Comparison of ENCODE assay signal across 17 cellular contexts in the genomic region with DNA sequence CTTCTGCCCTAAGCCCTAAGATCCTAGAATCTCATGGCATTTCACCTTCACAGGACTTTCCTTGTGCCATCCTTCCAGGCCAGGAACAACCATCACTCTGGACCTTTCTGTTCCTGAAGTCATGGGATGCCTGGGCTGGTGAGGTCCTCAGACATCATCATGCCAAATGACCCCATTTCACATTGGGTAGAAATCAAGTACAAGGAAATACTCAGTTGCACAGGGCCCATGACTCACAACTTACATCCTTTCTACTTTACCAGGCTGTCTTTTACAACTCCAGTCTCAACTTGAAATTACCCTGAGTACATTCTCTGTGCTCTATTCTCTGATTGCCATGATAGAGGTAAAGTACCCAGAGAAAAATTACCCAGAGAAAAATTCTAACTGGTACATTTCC.
A peak's percentile ranks its signal among the peaks of the same experiment; 100 is the strongest.
DNase-seq lines count a peak whose midpoint lies in the region; ATAC-seq, FAIRE-seq and TF ChIP-seq lines count a peak whose summit lies in the region.
"Had no signal": no experiment of that assay in that cellular context is flagged by ENCODE, and none has a peak within 500 bp of the region (broad histone marks: within the 10 kb centered on the region; RNA-seq: fewer than 3 reads in every experiment).

No MANE protein-coding gene starts in this region.

- intact Hi-C loops in Calu3 (cut with micrococcal nuclease; ENCODE audit: unreplicated experiment) = no loop called here

- peaks cover 11% of the 10 kb centered on the region for H3F3A ChIP-seq in Loucy (ENCODE audit: low read depth)

- H3K4me1 Mint-ChIP-seq in Calu3 (ENCODE audit: low read depth, unreplicated experiment) = peaks cover 33% of the 10 kb centered on the region
- peaks cover 28 to 40% of the 10 kb centered on the region in 2 donors for H3K4me1 Mint-ChIP-seq in effector memory CD8-positive, alpha-beta T cell (ENCODE audit: low read depth in 2 of 2)
- peaks cover 72 to 80% of the 10 kb centered on the region in 2 donors for H3K4me1 Mint-ChIP-seq in natural killer cell treated with Interleukin-12 subunit alpha and Interleukin-12 subunit beta and Interleukin-15 and Interleukin-18, amount 100 ng/mL, for 72 hours (ENCODE audit: low read depth in 2 of 2)

- no peak overlapping the region for H3K9ac ChIP-seq in Loucy (ENCODE audit: low read depth, low read length, poor library complexity, severe bottlenecking)

- H3K9me3 ChIP-seq in Loucy (ENCODE audit: insufficient read depth, low read depth, low read length) = no peaks in the 10 kb centered on the region
- H3K9me3 ChIP-seq: pancreas had no signal

- peaks cover 76% of the 10 kb centered on the region for H3K4me1 ChIP-seq in Loucy (ENCODE audit: insufficient read depth, low read length, poor library complexity, severe bottlenecking)
- H3K4me1 ChIP-seq: pancreas had no signal

- TF ChIP-seq CTCF in Calu3 (IDR thresholded peaks at IDR 0.05; ENCODE audit: unreplicated experiment) = no peak
- TF ChIP-seq CTCF in Loucy (conservative IDR thresholded peaks at IDR 0.05; ENCODE audit: low read length) = no peak

- H3K79me2 ChIP-seq in Loucy (ENCODE audit: insufficient read depth, low read length) = no peaks in the 10 kb centered on the region

- no peak overlapping the region for H2AFZ ChIP-seq in Loucy (ENCODE audit: low read length)

- BruUV-seq in Calu3 (replicated peaks; lab: Mats Ljungman, UMichigan) = no TSS peak

- no peaks in the 10 kb centered on the region for H3K27me3 ChIP-seq in Loucy (ENCODE audit: insufficient read depth, low read length, poor library complexity, severe bottlenecking)
- H3K27me3 ChIP-seq: pancreas had no signal

- H3K9me2 ChIP-seq in Loucy (replicated peaks; ENCODE audit: low read depth, low read length) = no peaks in the 10 kb centered on the region

- no peak for FAIRE-seq in GM19239 (lab: Jason Lieb, UNC)
- FAIRE-seq: kidney, pancreas had no signal

- CTCF ChIA-PET in Calu3 (lab: Charles Lee) = no interaction called here

- H3K27ac Mint-ChIP-seq in Calu3 (ENCODE audit: unreplicated experiment) = no peak overlapping the region
- H3K27ac Mint-ChIP-seq in effector memory CD8-positive, alpha-beta T cell = peak overlapping the region; percentile 13 to 22
- H3K27ac Mint-ChIP-seq in natural killer cell treated with Interleukin-12 subunit alpha and Interleukin-12 subunit beta and Interleukin-15 and Interleukin-18, amount 100 ng/mL, for 72 hours = peak overlapping the region; percentile 98 to 99
- H3K27ac Mint-ChIP-seq: B cell had no signal

- no peaks in the 10 kb centered on the region for H3K27me3 Mint-ChIP-seq in Calu3 (ENCODE audit: unreplicated experiment)
- no peaks in the 10 kb centered on the region for H3K27me3 Mint-ChIP-seq in effector memory CD8-positive, alpha-beta T cell
- no peaks in the 10 kb centered on the region for H3K27me3 Mint-ChIP-seq in natural killer cell treated with Interleukin-12 subunit alpha and Interleukin-12 subunit beta and Interleukin-15 and Interleukin-18, amount 100 ng/mL, for 72 hours

- H3K36me3 ChIP-seq in Loucy (ENCODE audit: insufficient read depth, low read length) = no peaks in the 10 kb centered on the region
- H3K36me3 ChIP-seq: pancreas had no signal

- H4K20me1 ChIP-seq in Loucy (ENCODE audit: insufficient read depth, low read length, poor library complexity, severe bottlenecking) = no peaks in the 10 kb centered on the region

- H3K4me2 ChIP-seq in Loucy (ENCODE audit: low read depth, low read length, poor library complexity, severe bottlenecking) = peak overlapping the region; percentile 37

- H3K9me3 Mint-ChIP-seq in Calu3 (ENCODE audit: low read depth, unreplicated experiment) = no peaks in the 10 kb centered on the region
- H3K9me3 Mint-ChIP-seq in effector memory CD8-positive, alpha-beta T cell = peaks cover 0 to 6% of the 10 kb centered on the region in 2 donors
- H3K9me3 Mint-ChIP-seq in natural killer cell treated with Interleukin-12 subunit alpha and Interleukin-12 subunit beta and Interleukin-15 and Interleukin-18, amount 100 ng/mL, for 72 hours = peaks cover 11% of the 10 kb centered on the region

- no peaks in the 10 kb centered on the region for H3K36me3 Mint-ChIP-seq in Calu3 (ENCODE audit: insufficient read depth, unreplicated experiment)
- H3K36me3 Mint-ChIP-seq in effector memory CD8-positive, alpha-beta T cell (ENCODE audit: insufficient read depth) = no peaks in the 10 kb centered on the region
- H3K36me3 Mint-ChIP-seq in natural killer cell treated with Interleukin-12 subunit alpha and Interleukin-12 subunit beta and Interleukin-15 and Interleukin-18, amount 100 ng/mL, for 72 hours = peaks cover 14% of the 10 kb centered on the region

- peak; percentile 45 for ATAC-seq in effector memory CD8-positive, alpha-beta T cell (replicated peaks)
- peak; percentile 69 to 73 for ATAC-seq in natural killer cell treated with Interleukin-12 subunit alpha and Interleukin-12 subunit beta and Interleukin-15 and Interleukin-18, amount 100 ng/mL, for 72 hours
- ATAC-seq: activated CD4-positive, CD25-positive, alpha-beta regulatory T cell treated with anti-CD3 and anti-CD28 coated beads, Interleukin-2, amount 50 U/mL, for 24 hours; Panc1 had no signal

- DNase-seq in Calu3 (peak; percentile 14), NCI-H82 (lab: John Stamatoyannopoulos, UW) (no peak), GM19239 (ENCODE audit: insufficient read length, low spot score) (no peak), NCI-H226 (no peak)
- DNase-seq in effector memory CD8-positive, alpha-beta T cell = no peak
- no peak for DNase-seq in natural killer cell treated with Interleukin-12 subunit alpha and Interleukin-12 subunit beta and Interleukin-15 and Interleukin-18, amount 100 ng/mL, for 72 hours (ENCODE audit: low spot score)
- DNase-seq: DMS79; effector CD4-positive, alpha-beta T cell; kidney; NCI-H2029; NCI-H526 treated with DMSO at 0.1 percent for 48 hours; pancreas; stimulated activated CD4-positive, alpha-beta T cell treated with anti-CD3 and anti-CD28 coated beads, Interleukin-12 subunit alpha, Interleukin-12 subunit beta, amount 100 ng/mL, for 4 hours had no signal

- no peak overlapping the region for H3K4me3 ChIP-seq in Loucy (ENCODE audit: low read length, poor library complexity, severe bottlenecking)
- H3K4me3 ChIP-seq: pancreas had no signal

- H3K4me3 Mint-ChIP-seq in Calu3 (ENCODE audit: low read depth, unreplicated experiment) = no peak overlapping the region
- peak overlapping the region in 1 of 2 donors; percentile 59 for H3K4me3 Mint-ChIP-seq in effector memory CD8-positive, alpha-beta T cell
- H3K4me3 Mint-ChIP-seq in natural killer cell treated with Interleukin-12 subunit alpha and Interleukin-12 subunit beta and Interleukin-15 and Interleukin-18, amount 100 ng/mL, for 72 hours = peak overlapping the region; percentile 90
- H3K4me3 Mint-ChIP-seq: B cell had no signal
